Comparison of ENCODE assay signal across 8 cellular contexts in genomic region chr15:33194237-33194636, GRCh38. TPM values are rescaled to one million over a fixed set of nuclear protein-coding genes. Genes with fewer than 3 reads are reported as not detected.
A peak's percentile ranks its signal among the peaks of the same experiment; 100 is the strongest.
DNase-seq lines count a peak whose midpoint lies in the region; ATAC-seq and TF ChIP-seq lines count a peak whose summit lies in the region.

No MANE protein-coding gene starts in this region.

- ATAC-seq in GM18870 (IDR thresholded peaks at IDR 0.05; ENCODE audit: unreplicated experiment) (no peak), HG02571 (IDR thresholded peaks at IDR 0.05; ENCODE audit: unreplicated experiment) (no peak)

- DNase-seq in BE2C, result no peak
- peak; percentile 6 for DNase-seq in M059J (ENCODE audit: low read depth)
- no peak for DNase-seq in NCI-H1930 (lab: John Stamatoyannopoulos, UW)
- DNase-seq in RWPE1 (ENCODE audit: low spot score), result no peak

- no peaks in the 10 kb centered on the region for H3K79me2 ChIP-seq in neural cell (replicated peaks; ENCODE audit: insufficient read depth, low read length)

- H3K4me2 ChIP-seq in neural cell (ENCODE audit: low read length), result no peak overlapping the region

- POLR2A ChIA-PET in RWPE1 (lab: Yijun Ruan, JAX; ENCODE audit: low non-redundant PET), result interaction anchor here (0.6 to 0.7 kb wide), 2 partner anchors 48 to 49 kb away, joined by 3 to 5 read pairs; no protein-coding TSS in a partner anchor

- CTCF ChIA-PET in RWPE1 (lab: Yijun Ruan, JAX), result no interaction called here

- H3K27me3 ChIP-seq in BE2C, result no peaks in the 10 kb centered on the region
- H3K27me3 ChIP-seq in duodenal mucosa (ENCODE audit: control insufficient read depth in 1 of 2, insufficient read depth in 2 of 2, low read length in 2 of 2), result peaks cover 6 to 19% of the 10 kb centered on the region in 2 donors
- no peaks in the 10 kb centered on the region for H3K27me3 ChIP-seq in neural cell (ENCODE audit: insufficient read depth, low read depth, low read length)

- TF ChIP-seq CTCF in BE2C (IDR thresholded peaks at IDR 0.05; ENCODE audit: low read depth, low read length) (no peak), neural cell (IDR thresholded peaks at IDR 0.05; ENCODE audit: poor library complexity, severe bottlenecking) (no peak), RWPE1 (conservative IDR thresholded peaks at IDR 0.05; ENCODE audit: low read depth) (no peak)

- H4K20me1 ChIP-seq in neural cell (ENCODE audit: insufficient read depth), result no peaks in the 10 kb centered on the region

- H3K9me2 ChIP-seq in neural cell (ENCODE audit: insufficient read depth, low read length), result no peaks in the 10 kb centered on the region

- H3K9me3 ChIP-seq in BE2C (no peaks in the 10 kb centered on the region), duodenal mucosa (ENCODE audit: control insufficient read depth in 1 of 2, low read length in 2 of 2) (no peaks in the 10 kb centered on the region), neural cell (ENCODE audit: low read length) (no peaks in the 10 kb centered on the region)

- peaks cover 10% of the 10 kb centered on the region for H3K4me1 ChIP-seq in BE2C
- H3K4me1 ChIP-seq in duodenal mucosa (ENCODE audit: control insufficient read depth in 1 of 2, insufficient read depth in 2 of 2, low read length in 2 of 2), result peaks cover 0 to 5% of the 10 kb centered on the region in 2 donors

- H3K36me3 ChIP-seq in BE2C, result no peaks in the 10 kb centered on the region
- H3K36me3 ChIP-seq in duodenal mucosa (ENCODE audit: control insufficient read depth in 1 of 2, insufficient read depth in 2 of 2, low read length in 2 of 2), result no peaks in the 10 kb centered on the region
- H3K36me3 ChIP-seq in neural cell (ENCODE audit: insufficient read depth, low read length), result no peaks in the 10 kb centered on the region

- TF ChIP-seq EP300 in neural cell (conservative IDR thresholded peaks at IDR 0.05; ENCODE audit: poor library complexity, severe bottlenecking), result no peak

- H3K27ac ChIP-seq in duodenal mucosa (ENCODE audit: low read depth, low read length), result no peak overlapping the region
- no peak overlapping the region for H3K27ac ChIP-seq in neural cell (ENCODE audit: low read length)
- H3K27ac ChIP-seq in RWPE1, result no peak overlapping the region

- peak overlapping the region; percentile 55 for H3K4me3 ChIP-seq in BE2C (ENCODE audit: low read depth, low read length)
- peak overlapping the region; percentile 78 to 85 for H3K4me3 ChIP-seq in duodenal mucosa (ENCODE audit: low read depth in 1 of 2, low read length in 2 of 2)
- H3K4me3 ChIP-seq in neural cell (ENCODE audit: low read length), result peak overlapping the region; percentile 71

- no peaks in the 10 kb centered on the region for H3F3A ChIP-seq in neural cell (ENCODE audit: insufficient read depth, low read length, poor library complexity, severe bottlenecking)

- H2AFZ ChIP-seq in neural cell (ENCODE audit: low read depth, low read length), result no peak overlapping the region

- TF ChIP-seq RAD21 in neural cell (conservative IDR thresholded peaks at IDR 0.05), result no peak

- H3K9ac ChIP-seq in duodenal mucosa (ENCODE audit: low read depth in 1 of 2, low read length in 2 of 2) (no peak overlapping the region), neural cell (ENCODE audit: low read length) (peak overlapping the region; percentile 55)

TF ChIP-seq in neural cell, 6 proteins besides CTCF, POLR2A, EP300 and RAD21:
- TF ChIP-seq TAF1 (IDR thresholded peaks at IDR 0.05; ENCODE audit: low read depth) (no peak), SMC3 (conservative IDR thresholded peaks at IDR 0.05; ENCODE audit: poor library complexity) (no peak), POLR2AphosphoS5 (IDR thresholded peaks at IDR 0.05) (no peak), EZH2 (IDR thresholded peaks at IDR 0.05; ENCODE audit: borderline replicate concordance, insufficient read depth, low read length, poor library complexity, severe bottlenecking) (no peak)

RNA-seq across cellular contexts. Expression of gene FMN1, which starts 0.3 kb away (rescaled TPM):
- polyA plus RNA-seq in BE2C (2012; ENCODE audit: insufficient read depth, insufficient read length, low read depth), result 0.63 TPM
- 5.3 and 7.7 TPM in 2 replicates for total RNA-seq in M059J (2014; rRNA removed; shearing (Covaris generic))
- 0.26 and 0.40 TPM in 2 replicates for polyA plus RNA-seq in neural cell
- 2.2 and 3.5 TPM in 2 replicates for polyA minus RNA-seq in neural cell
